Comparison of ENCODE assay signal across 12 cellular contexts in genomic region chr18:70287731-70288130, GRCh38. TPM values are rescaled to one million over a fixed set of nuclear protein-coding genes. Genes with fewer than 3 reads are reported as not detected.
A peak's percentile ranks its signal among the peaks of the same experiment; 100 is the strongest.
DNase-seq lines count a peak whose midpoint lies in the region; ATAC-seq and TF ChIP-seq lines count a peak whose summit lies in the region.
"Had no signal": no experiment of that assay in that cellular context is flagged by ENCODE, and none has a peak within 500 bp of the region (broad histone marks: within the 10 kb centered on the region; RNA-seq: fewer than 3 reads in every experiment).

No MANE protein-coding gene starts in this region.

- no peak overlapping the region for H3K14ac ChIP-seq in trophoblast cell (ENCODE audit: low read length)

- peaks cover 3% of the 10 kb centered on the region for H3K36me3 Mint-ChIP-seq in activated naive CD4-positive, alpha-beta T cell treated with anti-CD3 and anti-CD28 coated beads, Interleukin-2, amount 50 U/mL, for 24 hours
- H3K36me3 Mint-ChIP-seq in activated B cell treated with CpG ODN at 0.5 μM for 24 hours (ENCODE audit: low read depth) = no peaks in the 10 kb centered on the region

- H3K4me1 ChIP-seq in smooth muscle cell (ENCODE audit: low read depth) (peaks cover 17% of the 10 kb centered on the region), prostate gland (replicated peaks) (peaks cover 6% of the 10 kb centered on the region), trophoblast cell (ENCODE audit: control insufficient read depth in 1 of 2, insufficient read depth in 2 of 2, low read length in 2 of 2) (peaks cover 7 to 10% of the 10 kb centered on the region in 2 experiments)

- peaks cover 32% of the 10 kb centered on the region for H4K20me1 ChIP-seq in smooth muscle cell (ENCODE audit: low read depth)

- H3K9ac ChIP-seq in smooth muscle cell (ENCODE audit: low read depth) (peak overlapping the region; percentile 77), trophoblast cell (ENCODE audit: low read length) (no peak overlapping the region)

- H2BK12ac ChIP-seq in trophoblast cell (ENCODE audit: low read length) = no peak overlapping the region

- H2AFZ ChIP-seq in smooth muscle cell (ENCODE audit: low read depth) (peak overlapping the region; percentile 81), trophoblast cell (ENCODE audit: insufficient read depth, low read length, poor library complexity) (no peak overlapping the region)

- no peak overlapping the region for H4K8ac ChIP-seq in trophoblast cell (ENCODE audit: low read depth, low read length)

- TF ChIP-seq CTCF in activated B cell treated with CpG ODN at 0.5 μM for 24 hours (IDR thresholded peaks at IDR 0.05) (no peak), smooth muscle cell (IDR thresholded peaks at IDR 0.05; ENCODE audit: borderline replicate concordance, insufficient read depth, poor library complexity, severe bottlenecking) (no peak), prostate gland (IDR thresholded peaks at IDR 0.05) (no peak)

- no peak overlapping the region for H3K27ac Mint-ChIP-seq in activated naive CD4-positive, alpha-beta T cell treated with anti-CD3 and anti-CD28 coated beads, Interleukin-2, amount 50 U/mL, for 24 hours
- H3K27ac Mint-ChIP-seq in activated B cell treated with CpG ODN at 0.5 μM for 24 hours = no peak overlapping the region
- H3K27ac Mint-ChIP-seq: B cell had no signal

- no peak overlapping the region for H3K23ac ChIP-seq in trophoblast cell (ENCODE audit: low read length)

- H3K27ac ChIP-seq in smooth muscle cell (ENCODE audit: low read depth) = peak overlapping the region; percentile 81
- no peak overlapping the region for H3K27ac ChIP-seq in prostate gland
- no peak overlapping the region for H3K27ac ChIP-seq in trophoblast cell (ENCODE audit: low read depth, low read length)

- POLR2A ChIA-PET in activated B cell treated with CpG ODN at 0.5 μM for 24 hours (lab: Charles Lee) = no interaction called here

- H3K27me3 ChIP-seq in smooth muscle cell (ENCODE audit: low read depth) = no peaks in the 10 kb centered on the region
- H3K27me3 ChIP-seq in prostate gland (replicated peaks; ENCODE audit: insufficient read depth) = no peaks in the 10 kb centered on the region
- H3K27me3 ChIP-seq in trophoblast cell (ENCODE audit: insufficient read depth, low read length) = no peaks in the 10 kb centered on the region

- no peak overlapping the region for H4K91ac ChIP-seq in trophoblast cell (ENCODE audit: low read depth, low read length)

- H3K79me1 ChIP-seq in trophoblast cell (ENCODE audit: low read length) = peaks cover 14% of the 10 kb centered on the region

- peaks cover 11% of the 10 kb centered on the region for H3F3A ChIP-seq in smooth muscle cell (ENCODE audit: low read depth)

- no peak overlapping the region for H3K18ac ChIP-seq in trophoblast cell (ENCODE audit: low read length)

- intact Hi-C loops in activated B cell treated with CpG ODN at 0.5 μM for 24 hours (cut with micrococcal nuclease) (loop anchor here (5.0 kb wide), 1 partner anchor 165 kb away; no protein-coding TSS in a partner anchor), prostate gland (cut with DNase I) (loop anchor here (10.0 kb wide), 1 partner anchor 147 kb away; no protein-coding TSS in a partner anchor)

- peaks cover 39% of the 10 kb centered on the region for H3K27me3 Mint-ChIP-seq in activated naive CD4-positive, alpha-beta T cell treated with anti-CD3 and anti-CD28 coated beads, Interleukin-2, amount 50 U/mL, for 24 hours
- peaks cover 24% of the 10 kb centered on the region for H3K27me3 Mint-ChIP-seq in activated B cell treated with CpG ODN at 0.5 μM for 24 hours

- H3K79me2 ChIP-seq in smooth muscle cell (ENCODE audit: low read depth) (peaks cover 32% of the 10 kb centered on the region), trophoblast cell (ENCODE audit: control insufficient read depth, insufficient read depth, low read length, poor library complexity) (peaks cover 30% of the 10 kb centered on the region)

- DNase-seq in activated naive CD4-positive, alpha-beta T cell (lab: John Stamatoyannopoulos, UW) = no peak
- DNase-seq in activated B cell treated with CpG ODN at 0.5 μM for 24 hours (no peak), smooth muscle cell (lab: John Stamatoyannopoulos, UW; ENCODE audit: unreplicated experiment) (no peak), RPMI8226 (no peak), prostate gland (ENCODE audit: low spot score) (no peak), trophoblast cell (no peak)
- DNase-seq: OCI-M1; stimulated activated CD4-positive, alpha-beta T cell treated with anti-CD3 and anti-CD28 coated beads, Interleukin-12 subunit alpha, Interleukin-12 subunit beta, amount 100 ng/mL, for 4 hours had no signal

- 92% methylated on average over 2 of the region's 2 CpGs for WGBS in smooth muscle cell (ENCODE audit: low lambda C conversion rate)
- WGBS in prostate gland = 98% methylated on average over 2 of the region's 2 CpGs
- WGBS in trophoblast cell (ENCODE audit: extremely low coverage, insufficient coverage, insufficient read length) = no CpG with 5 or more reads among the region's 2 CpGs

- H3K4me1 Mint-ChIP-seq in activated naive CD4-positive, alpha-beta T cell treated with anti-CD3 and anti-CD28 coated beads, Interleukin-2, amount 50 U/mL, for 24 hours = peaks cover 11% of the 10 kb centered on the region
- peaks cover 13% of the 10 kb centered on the region for H3K4me1 Mint-ChIP-seq in activated B cell treated with CpG ODN at 0.5 μM for 24 hours

- H3K4me3 Mint-ChIP-seq in activated naive CD4-positive, alpha-beta T cell treated with anti-CD3 and anti-CD28 coated beads, Interleukin-2, amount 50 U/mL, for 24 hours = peak overlapping the region; percentile 59
- H3K4me3 Mint-ChIP-seq in activated B cell treated with CpG ODN at 0.5 μM for 24 hours = peak overlapping the region; percentile 58

- ATAC-seq in activated B cell treated with CpG ODN at 0.5 μM for 24 hours (ENCODE audit: low read depth) = no peak
- ATAC-seq: activated CD4-positive, CD25-positive, alpha-beta regulatory T cell treated with anti-CD3 and anti-CD28 coated beads, Interleukin-2, amount 50 U/mL, for 24 hours had no signal

- CTCF ChIA-PET in activated B cell treated with CpG ODN at 0.5 μM for 24 hours (lab: Charles Lee) = no interaction called here

- no peak overlapping the region for H2AK5ac ChIP-seq in trophoblast cell (ENCODE audit: low read length)

- TF ChIP-seq POLR2A in prostate gland (IDR thresholded peaks at IDR 0.05) = no peak

- no peak overlapping the region for H2BK120ac ChIP-seq in trophoblast cell (ENCODE audit: insufficient read depth, low read length, poor library complexity)

- H2BK5ac ChIP-seq in trophoblast cell (ENCODE audit: low read depth, low read length, poor library complexity) = no peak overlapping the region

- H4K12ac ChIP-seq in trophoblast cell (ENCODE audit: low read depth, low read length) = no peak overlapping the region

- H3K9me3 ChIP-seq in iPS-18c (ENCODE audit: control insufficient read depth, insufficient read depth, low read length) (peaks cover under 1% of the 10 kb centered on the region), smooth muscle cell (replicated peaks; ENCODE audit: low read depth) (no peaks in the 10 kb centered on the region), prostate gland (no peaks in the 10 kb centered on the region), trophoblast cell (ENCODE audit: insufficient read depth, low read depth, low read length) (no peaks in the 10 kb centered on the region)

- H3K36me3 ChIP-seq in smooth muscle cell (ENCODE audit: low read depth) = no peaks in the 10 kb centered on the region
- no peaks in the 10 kb centered on the region for H3K36me3 ChIP-seq in prostate gland
- H3K36me3 ChIP-seq in trophoblast cell (ENCODE audit: control insufficient read depth in 1 of 2, insufficient read depth in 2 of 2, low read length in 2 of 2) = peaks cover 0 to 3% of the 10 kb centered on the region in 2 experiments

- H3K4me2 ChIP-seq in smooth muscle cell (peak overlapping the region; percentile 93), trophoblast cell (ENCODE audit: low read length) (no peak overlapping the region)

- H3K4ac ChIP-seq in trophoblast cell (ENCODE audit: low read depth, low read length) = no peak overlapping the region

- H3K9me3 Mint-ChIP-seq in activated naive CD4-positive, alpha-beta T cell treated with anti-CD3 and anti-CD28 coated beads, Interleukin-2, amount 50 U/mL, for 24 hours = no peaks in the 10 kb centered on the region
- no peaks in the 10 kb centered on the region for H3K9me3 Mint-ChIP-seq in activated B cell treated with CpG ODN at 0.5 μM for 24 hours

- H3K4me3 ChIP-seq in iPS-18c (ENCODE audit: insufficient read depth, low read depth, low read length) (0 out of 2 replicates have a peak overlapping the region, but pooled peaks have one; percentile 64), smooth muscle cell (peak overlapping the region; percentile 92), prostate gland (no peak overlapping the region), trophoblast cell (ENCODE audit: low read depth, low read length) (no peak overlapping the region)

RNA-seq across cellular contexts. Expression of gene SOCS6, which starts 1.1 kb away (rescaled TPM):
- total RNA-seq in activated B cell treated with CpG ODN at 0.5 μM for 24 hours = 1.1 and 1.6 TPM in 2 replicates
- total RNA-seq in smooth muscle cell = 29.6 and 38.0 TPM in 2 replicates
- 8.5 and 14.3 TPM in 2 replicates for polyA plus RNA-seq in smooth muscle cell
- total RNA-seq in prostate gland = 10 to 100 TPM; 25.6 to 31.4 TPM
- 49.6 and 49.7 TPM in 2 replicates for polyA plus RNA-seq in trophoblast cell (2013)

Comparison
In these comparisons a context has a peak if more than half of its experiments do, and no peak if none do; other contexts are left out.
1. H3K4me3 ChIP-seq: peak in iPS-18c (single experiment) and smooth muscle cell (single experiment); none in prostate gland (0 of 2) and trophoblast cell (single experiment).
2. RNA of gene SOCS6, which starts 1.1 kb away (total RNA-seq): 29.6 to 38.0 TPM in smooth muscle cell and 25.6 to 31.4 TPM in prostate gland; 1.1 to 1.6 TPM in activated B cell treated with CpG ODN at 0.5 μM for 24 hours; every median in the first group is over 10 times any median in the second.